18 cellular contexts compared by ENCODE assay signal in the genomic region with DNA sequence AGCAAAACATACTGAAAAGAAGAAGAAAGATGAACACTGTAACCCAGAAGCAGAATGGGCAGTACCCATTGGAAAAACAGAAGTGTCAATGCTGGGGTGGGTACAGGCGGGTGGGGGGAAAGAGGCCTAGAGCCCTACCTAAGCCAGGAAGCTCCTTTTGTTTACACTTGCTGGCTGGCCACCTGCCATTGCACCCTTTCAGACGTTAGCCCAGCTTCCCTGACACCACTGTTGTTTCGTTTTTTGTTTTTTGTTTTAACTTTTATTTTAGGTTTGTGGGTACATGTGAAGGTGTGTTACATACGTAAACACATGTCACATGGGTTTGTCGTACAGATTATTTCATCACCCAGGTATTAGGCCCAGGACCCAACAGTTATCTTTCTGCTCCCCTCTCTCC. TPM values are rescaled to one million over a fixed set of nuclear protein-coding genes. Genes with fewer than 3 reads are reported as not detected.
A peak's percentile ranks its signal among the peaks of the same experiment; 100 is the strongest.
DNase-seq lines count a peak whose midpoint lies in the region; ATAC-seq, FAIRE-seq and TF ChIP-seq lines count a peak whose summit lies in the region.
"Had no signal": no experiment of that assay in that cellular context is flagged by ENCODE, and none has a peak within 500 bp of the region (broad histone marks: within the 10 kb centered on the region; RNA-seq: fewer than 3 reads in every experiment).

No MANE protein-coding gene starts in this region.

- TF ChIP-seq POLR2A in right lobe of liver (IDR thresholded peaks at IDR 0.05): no peak
- no peak for TF ChIP-seq POLR2A in HepG2 (IDR thresholded peaks at IDR 0.05; ENCODE audit: insufficient read depth in 1 of 2, low read depth in 2 of 2, low read length in 2 of 2)

- peaks cover 0 to 7% (median 0%) of the 10 kb centered on the region in 4 donors for H3K4me1 ChIP-seq in right lobe of liver
- H3K4me1 ChIP-seq in HepG2 (ENCODE audit: insufficient read depth, low read length): peaks cover 58% of the 10 kb centered on the region
- H3K4me1 ChIP-seq: SJSA1, vagina had no signal

- 34% methylated on average over 5 of the region's 5 CpGs for WGBS in right lobe of liver (ENCODE audit: insufficient coverage, low coverage, low lambda C conversion rate, missing lambda C conversion rate)
- 79% methylated on average over 5 of the region's 5 CpGs for WGBS in HepG2 (ENCODE audit: low lambda C conversion rate)

- DNase-seq in right lobe of liver (no peak), HepG2 (ENCODE audit: low spot score) (no peak), NCI-H69 (lab: John Stamatoyannopoulos, UW) (peak; percentile 87), left colon (peak; percentile 63 to 81), NOMO-1 treated with DMSO at 0.1 percent for 48 hours (lab: John Stamatoyannopoulos, UW; ENCODE audit: unreplicated experiment) (no peak), AG08395 (ENCODE audit: low spot score) (no peak), C1 segment of cervical spinal cord (lab: John Stamatoyannopoulos, UW) (no peak)
- DNase-seq: activated CD4-positive, alpha-beta T cell treated with anti-CD3 and anti-CD28 coated beads for 1 hour; effector CD4-positive, alpha-beta T cell; KG1; left ventricle myocardium superior; naive thymus-derived CD4-positive, alpha-beta T cell; NCI-H1694 treated with DMSO at 0.1 percent for 48 hours; stimulated activated naive CD8-positive, alpha-beta T cell treated with anti-CD3 and anti-CD28 coated beads, Interleukin-15, amount 100 ng/mL, for 72 hours had no signal

- in situ Hi-C loops in HepG2 (cut with HindIII; ENCODE audit: extremely low pct_ligation_motif_present, low pct_unique_long_range_greater_than_20kb): no loop called here

- no peak for FAIRE-seq in HepG2 (lab: Jason Lieb, UNC)
- FAIRE-seq: GM18507 had no signal

- no peak overlapping the region for H2AFZ ChIP-seq in HepG2 (ENCODE audit: low read length)

- H3K27me3 ChIP-seq in right lobe of liver (no peaks in the 10 kb centered on the region), HepG2 (ENCODE audit: control insufficient read depth in 1 of 2, insufficient read depth in 2 of 2, low read length in 2 of 2) (no peaks in the 10 kb centered on the region)
- H3K27me3 ChIP-seq: vagina had no signal

- POLR2A ChIA-PET in HepG2 (lab: Yijun Ruan, JAX): no interaction called here

- TF ChIP-seq EP300 in HepG2 (IDR thresholded peaks at IDR 0.05; ENCODE audit: low read depth in 2 of 2, low read length in 2 of 2) (no peak), HepG2 (CRISPR knock-in tag; IDR thresholded peaks at IDR 0.05; ENCODE audit: borderline replicate concordance) (no peak)

- H3K27ac ChIP-seq in right lobe of liver (no peak overlapping the region), HepG2 (ENCODE audit: extremely low read length, insufficient read depth, low read length) (no peak overlapping the region)
- H3K27ac ChIP-seq: SJSA1, vagina had no signal

- CTCF ChIA-PET in HepG2 (lab: Yijun Ruan, JAX; ENCODE audit: low intra/inter-chr PET ratio, low total read pairs): no interaction called here

- TF ChIP-seq CTCF in right lobe of liver (IDR thresholded peaks at IDR 0.05): no peak
- TF ChIP-seq CTCF in HepG2 (CRISPR knock-in tag; IDR thresholded peaks at IDR 0.05): no peak

- no peak for TF ChIP-seq RAD21 in HepG2 (CRISPR knock-in tag; IDR thresholded peaks at IDR 0.05)

- ATAC-seq in right lobe of liver: peak in 3 of 4 donors; percentile 40 to 55 (median 48)
- no peak for ATAC-seq in HepG2
- ATAC-seq in left colon: peak; percentile 65
- ATAC-seq in GM19452 (IDR thresholded peaks at IDR 0.05; ENCODE audit: unreplicated experiment): no peak
- ATAC-seq: left ventricle myocardium superior; naive thymus-derived CD4-positive, alpha-beta T cell; stimulated activated naive CD8-positive, alpha-beta T cell treated with anti-CD3 and anti-CD28 coated beads, Interleukin-15, amount 100 ng/mL, for 72 hours had no signal

- no peaks in the 10 kb centered on the region for H3K9me3 ChIP-seq in right lobe of liver
- H3K9me3 ChIP-seq in HepG2 (ENCODE audit: low read length): no peaks in the 10 kb centered on the region
- H3K9me3 ChIP-seq: SJSA1, vagina had no signal

- H3K4me2 ChIP-seq in HepG2 (ENCODE audit: low read depth, low read length): no peak overlapping the region

- intact Hi-C loops in right lobe of liver (cut with DNase I): no loop called here
- intact Hi-C loops in HepG2 (cut with micrococcal nuclease; ENCODE audit: unreplicated experiment): no loop called here
- intact Hi-C loops in left colon (cut with DNase I, micrococcal nuclease): no loop called here

- no peaks in the 10 kb centered on the region; the same call in 1 of the 2 replicates for H4K20me1 ChIP-seq in HepG2 (ENCODE audit: insufficient read depth, low read length)

- H3K9ac ChIP-seq in HepG2 (ENCODE audit: insufficient read depth, low read depth, low read length): no peak overlapping the region

- H3K36me3 ChIP-seq in right lobe of liver (no peaks in the 10 kb centered on the region), HepG2 (replicated peaks in 1 of 2; ENCODE audit: control insufficient read depth in 1 of 2, insufficient read depth in 2 of 2, low read length in 2 of 2) (0 out of 5 replicates have a peak, but pooled peaks cover 0 to 3% of the 10 kb centered on the region in 2 experiments)
- H3K36me3 ChIP-seq: SJSA1, vagina had no signal

- peaks cover 6% of the 10 kb centered on the region for H3K79me2 ChIP-seq in HepG2 (ENCODE audit: insufficient read depth, low read length)

- BruUV-seq in HepG2 (replicated peaks; lab: Mats Ljungman, UMichigan): no TSS peak

- H3K4me3 ChIP-seq in right lobe of liver (no peak overlapping the region), HepG2 (replicated peaks in 1 of 3; ENCODE audit: insufficient read depth in 1 of 3, low read depth in 2 of 3, low read length in 3 of 3) (no peak overlapping the region)
- H3K4me3 ChIP-seq: SJSA1, vagina had no signal

TF ChIP-seq in HepG2, 621 proteins besides CTCF, POLR2A, EP300 and RAD21:
- TF ChIP-seq, protein P1, sequence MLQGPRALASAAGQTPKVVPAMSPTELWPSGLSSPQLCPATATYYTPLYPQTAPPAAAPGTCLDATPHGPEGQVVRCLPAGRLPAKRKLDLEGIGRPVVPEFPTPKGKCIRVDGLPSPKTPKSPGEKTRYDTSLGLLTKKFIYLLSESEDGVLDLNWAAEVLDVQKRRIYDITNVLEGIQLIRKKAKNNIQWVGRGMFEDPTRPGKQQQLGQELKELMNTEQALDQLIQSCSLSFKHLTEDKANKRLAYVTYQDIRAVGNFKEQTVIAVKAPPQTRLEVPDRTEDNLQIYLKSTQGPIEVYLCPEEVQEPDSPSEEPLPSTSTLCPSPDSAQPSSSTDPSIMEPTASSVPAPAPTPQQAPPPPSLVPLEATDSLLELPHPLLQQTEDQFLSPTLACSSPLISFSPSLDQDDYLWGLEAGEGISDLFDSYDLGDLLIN (CRISPR knock-in tag; IDR thresholded peaks at IDR 0.05; ENCODE audit: borderline replicate concordance): no peak
- TF ChIP-seq POLR2AphosphoS2 (IDR thresholded peaks at IDR 0.05; ENCODE audit: low read depth, low read length): no peak
TF ChIP-seq in HepG2: peak in this region for 0.

RNA-seq across cellular contexts. Expression of a gene that starts 55.4 kb away (rescaled TPM):
- total RNA-seq in right lobe of liver (10 to 100 TPM; 12.7 to 26.7 (median 21.5) TPM), HepG2 (2016; rRNA removed; fragmentation: Illumina TruSeq; extraction: Trizol) (13.1 and 17.5 TPM in 2 replicates), left colon (100 to 1,000 TPM in 1 of 2 donors, 10 to 100 TPM in 1; 81.3 to 110 TPM)
- 6.3 and 10.6 TPM in 2 replicates for total RNA-seq in HepG2 (2016; cell fraction: cytosol; rRNA removed; fragmentation: Illumina TruSeq; extraction: Trizol; ENCODE audit: low read depth)
- 11.5 and 15.9 TPM in 2 replicates for total RNA-seq in HepG2 (2016; cell fraction: insoluble cytoplasmic fraction; rRNA removed; fragmentation: Illumina TruSeq; extraction: Trizol)
- total RNA-seq in HepG2 (2016; cell fraction: membrane; rRNA removed; fragmentation: Illumina TruSeq; extraction: Trizol): 7.6 and 8.4 TPM in 2 replicates
- total RNA-seq in HepG2 (2016; cell fraction: nucleus; rRNA removed; fragmentation: Illumina TruSeq; extraction: Trizol): 24.7 and 31.2 TPM in 2 replicates
- 17.7 and 18.7 TPM in 2 replicates for polyA plus RNA-seq in HepG2 (2011; rRNA removed)
- 7.6 and 8.0 TPM in 2 replicates for polyA plus RNA-seq in HepG2 (2011; cell fraction: cytosol; rRNA removed)
- polyA plus RNA-seq in HepG2 (2011; cell fraction: nucleus; rRNA removed): 54.1 and 60.4 TPM in 2 replicates
- 13.6 and 13.9 TPM in 2 replicates for polyA plus RNA-seq in HepG2 (2012)
- 1.1 and 1.4 TPM in 2 replicates for polyA plus RNA-seq in HepG2 (2016; cell fraction: cytosol; fragmentation: Illumina TruSeq; extraction: Trizol; ENCODE audit: low read depth)
- 15.2 and 18.7 TPM in 2 replicates for polyA plus RNA-seq in HepG2 (2016; cell fraction: insoluble cytoplasmic fraction; fragmentation: Illumina TruSeq; extraction: Trizol; ENCODE audit: low read depth)
- polyA plus RNA-seq in HepG2 (2016; cell fraction: membrane; fragmentation: Illumina TruSeq; extraction: Trizol; ENCODE audit: low read depth): 3.2 and 3.9 TPM in 2 replicates
- 54.7 and 64.0 TPM in 2 replicates for polyA plus RNA-seq in HepG2 (2016; cell fraction: nucleus; fragmentation: Illumina TruSeq; extraction: Trizol; ENCODE audit: insufficient read depth, low read depth)
- 7.3 and 14.7 TPM in 2 replicates for polyA minus RNA-seq in HepG2 (2011; rRNA and poly(A)+ RNA removed; ENCODE audit: low replicate concordance)
- 3.6 and 7.4 TPM in 2 replicates for polyA minus RNA-seq in HepG2 (2011; cell fraction: cytosol; rRNA and poly(A)+ RNA removed)
- 35.8 and 42.5 TPM in 2 replicates for polyA minus RNA-seq in HepG2 (2011; cell fraction: nucleus; rRNA and poly(A)+ RNA removed)
- total RNA-seq: SJSA1 had no signal

Comparison
In these comparisons a context has a peak if more than half of its experiments do, and no peak if none do; other contexts are left out.
1. ATAC-seq: peak in right lobe of liver (3 of 4) and left colon (single experiment); none in HepG2 (single experiment) and GM19452 (single experiment).
2. DNase-seq: peak in NCI-H69 (single experiment) and left colon (2 of 2); none in right lobe of liver (0 of 3), HepG2 (single experiment), NOMO-1 treated with DMSO at 0.1 percent for 48 hours (single experiment), AG08395 (single experiment) and C1 segment of cervical spinal cord (0 of 14).